In the genomic region with DNA sequence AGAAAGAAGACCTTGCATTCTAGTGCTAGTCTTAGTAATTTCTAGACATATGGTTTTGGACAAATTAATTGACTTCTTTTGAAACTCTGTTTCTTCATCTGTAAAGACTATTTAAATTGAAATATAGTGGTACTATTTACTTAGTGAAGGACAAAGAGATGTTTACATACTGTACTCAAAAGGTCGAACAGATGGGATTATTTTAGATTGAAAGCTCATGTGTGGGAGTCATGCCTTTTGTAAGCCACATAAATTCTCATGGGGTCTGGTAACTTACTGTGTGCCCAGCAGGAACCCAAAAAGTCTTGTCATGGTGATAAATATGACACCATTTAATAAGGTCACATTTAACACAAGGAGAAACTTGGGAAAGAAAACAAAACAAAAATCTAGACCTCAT, we compare ENCODE assay signal across 29 cellular contexts.
DNase-seq lines count a peak whose midpoint lies in the region; ATAC-seq and TF ChIP-seq lines count a peak whose summit lies in the region.
"Had no signal": no experiment of that assay in that cellular context is flagged by ENCODE, and none has a peak within 500 bp of the region (broad histone marks: within the 10 kb centered on the region; RNA-seq: fewer than 3 reads in every experiment).

No MANE protein-coding gene starts in this region.

- no peak overlapping the region for H3K56ac ChIP-seq in mesendoderm (ENCODE audit: low read length)

- H3K4me3 Mint-ChIP-seq in HFFc6 = no peak overlapping the region
- H3K4me3 Mint-ChIP-seq: activated CD4-positive, alpha-beta T cell treated with anti-CD3 and anti-CD28 coated beads for 36 hours; activated CD8-positive, alpha-beta T cell treated with anti-CD3 and anti-CD28 coated beads, Interleukin-2, amount 10 ng/mL, durations not matched to agents 7 days and 5 days; activated naive CD4-positive, alpha-beta T cell treated with anti-CD3 and anti-CD28 coated beads, Interleukin-2, amount 50 U/mL, for 24 hours; neural crest cell; stimulated activated memory B cell treated with anti-CD40 and anti-IgM and Interleukin-4, amounts not matched to agents 10 μg/mL and 1 μg/mL and 100 μg/mL, for 72 hours had no signal

- no peak for ATAC-seq in omental fat pad (ENCODE audit: low FRiP score)
- ATAC-seq: activated CD4-positive, alpha-beta T cell treated with anti-CD3 and anti-CD28 coated beads for 36 hours; activated CD8-positive, alpha-beta T cell treated with anti-CD3 and anti-CD28 coated beads, Interleukin-2, amount 10 ng/mL, durations not matched to agents 7 days and 5 days; K562; left lobe of liver had no signal

- no peak overlapping the region for H3K4me2 ChIP-seq in mesendoderm (ENCODE audit: low read length)

- H3K4me1 ChIP-seq in adipocyte (ENCODE audit: control insufficient read depth, insufficient read depth, low read length) (peaks cover 28% of the 10 kb centered on the region), mesendoderm (ENCODE audit: control insufficient read depth, low read depth, low read length) (no peaks in the 10 kb centered on the region), SJCRH30 (no peaks in the 10 kb centered on the region)

- H3K79me1 ChIP-seq in mesendoderm (ENCODE audit: low read length) = no peaks in the 10 kb centered on the region

- no CpG with 5 or more reads among the region's 1 CpG for WGBS in mesendoderm (ENCODE audit: extremely low coverage, insufficient coverage, low lambda C conversion rate)

- no peaks in the 10 kb centered on the region for H3K9me3 ChIP-seq in adipocyte (ENCODE audit: control insufficient read depth, low read length)
- H3K9me3 ChIP-seq in SJCRH30 (replicated peaks) = no peaks in the 10 kb centered on the region
- H3K9me3 ChIP-seq: Peyer's patch, psoas muscle had no signal

- H2AK5ac ChIP-seq in mesendoderm (ENCODE audit: low read length) = no peak overlapping the region

- TF ChIP-seq CTCF in AG10803 (conservative IDR thresholded peaks at IDR 0.05; ENCODE audit: low read length) = no peak
- no peak for TF ChIP-seq CTCF in HFFc6 (IDR thresholded peaks at IDR 0.05)
- no peak for TF ChIP-seq CTCF in omental fat pad (IDR thresholded peaks at IDR 0.05)

- no peaks in the 10 kb centered on the region for H3K9me3 Mint-ChIP-seq in HFFc6
- H3K9me3 Mint-ChIP-seq: activated naive CD4-positive, alpha-beta T cell treated with anti-CD3 and anti-CD28 coated beads, Interleukin-2, amount 50 U/mL, for 24 hours; activated T-helper 2 cell treated with anti-CD3 and anti-CD28 coated beads, Interferon-gamma antibody, Interleukin-2, Interleukin-4, amounts not matched to agents 10 μg/mL and 5 μg/mL and 100 μg/mL, durations not matched to agents 14 hours and 24 hours and 36 hours; stimulated activated memory B cell treated with anti-CD40 and anti-IgM and Interleukin-4, amounts not matched to agents 10 μg/mL and 1 μg/mL and 100 μg/mL, for 72 hours had no signal

- no peak overlapping the region for H4K5ac ChIP-seq in mesendoderm (ENCODE audit: low read length)

- H3K27ac Mint-ChIP-seq in HFFc6 = peak overlapping the region; percentile 35
- H3K27ac Mint-ChIP-seq: activated CD4-positive, alpha-beta T cell treated with anti-CD3 and anti-CD28 coated beads for 36 hours; activated CD8-positive, alpha-beta T cell treated with anti-CD3 and anti-CD28 coated beads, Interleukin-2, amount 10 ng/mL, durations not matched to agents 7 days and 5 days; activated naive CD4-positive, alpha-beta T cell treated with anti-CD3 and anti-CD28 coated beads, Interleukin-2, amount 50 U/mL, for 24 hours; activated T-helper 2 cell treated with anti-CD3 and anti-CD28 coated beads, Interferon-gamma antibody, Interleukin-2, Interleukin-4, amounts not matched to agents 10 μg/mL and 5 μg/mL and 100 μg/mL, durations not matched to agents 14 hours and 24 hours and 36 hours; stimulated activated memory B cell treated with anti-CD40 and anti-IgM and Interleukin-4, amounts not matched to agents 10 μg/mL and 1 μg/mL and 100 μg/mL, for 72 hours had no signal

- H3K18ac ChIP-seq in mesendoderm (ENCODE audit: low read length) = no peak overlapping the region

- H3K4me1 Mint-ChIP-seq in HFFc6 (ENCODE audit: low read depth) = peaks cover 67% of the 10 kb centered on the region
- H3K4me1 Mint-ChIP-seq: activated CD4-positive, alpha-beta T cell treated with anti-CD3 and anti-CD28 coated beads for 36 hours; activated naive CD4-positive, alpha-beta T cell treated with anti-CD3 and anti-CD28 coated beads, Interleukin-2, amount 50 U/mL, for 24 hours; stimulated activated memory B cell treated with anti-CD40 and anti-IgM and Interleukin-4, amounts not matched to agents 10 μg/mL and 1 μg/mL and 100 μg/mL, for 72 hours had no signal

- no peak overlapping the region for H4K8ac ChIP-seq in mesendoderm (ENCODE audit: low read depth, low read length)

- H2BK120ac ChIP-seq in mesendoderm (ENCODE audit: low read depth, low read length) = no peak overlapping the region

- H3K79me2 ChIP-seq in mesendoderm (ENCODE audit: control insufficient read depth, insufficient read depth, low read length) = no peaks in the 10 kb centered on the region

- H3K4ac ChIP-seq in mesendoderm (ENCODE audit: low read depth, low read length) = no peak overlapping the region

- peaks cover 21% of the 10 kb centered on the region for H3K36me3 Mint-ChIP-seq in HFFc6 (ENCODE audit: low read depth)
- H3K36me3 Mint-ChIP-seq: activated naive CD4-positive, alpha-beta T cell treated with anti-CD3 and anti-CD28 coated beads, Interleukin-2, amount 50 U/mL, for 24 hours; stimulated activated memory B cell treated with anti-CD40 and anti-IgM and Interleukin-4, amounts not matched to agents 10 μg/mL and 1 μg/mL and 100 μg/mL, for 72 hours had no signal

- H3K27ac ChIP-seq in mesendoderm (ENCODE audit: low read depth, low read length) (no peak overlapping the region), SJCRH30 (no peak overlapping the region)
- H3K27ac ChIP-seq: VCaP had no signal

- H2BK15ac ChIP-seq in mesendoderm (replicated peaks; ENCODE audit: low read depth) = peak overlapping the region; percentile 36

- H3K4me3 ChIP-seq in AG10803 (ENCODE audit: low read length) (no peak overlapping the region), adipocyte (ENCODE audit: low read length) (no peak overlapping the region), mesendoderm (ENCODE audit: low read length) (no peak overlapping the region), SJCRH30 (no peak overlapping the region)
- H3K4me3 ChIP-seq: K562, Peyer's patch, psoas muscle had no signal

- no peaks in the 10 kb centered on the region for H3K27me3 Mint-ChIP-seq in HFFc6 (ENCODE audit: insufficient read depth)

- H2BK5ac ChIP-seq in mesendoderm (ENCODE audit: low read length) = no peak overlapping the region

- H3K36me3 ChIP-seq in adipocyte (ENCODE audit: control insufficient read depth, insufficient read depth, low read length, severe bottlenecking) (no peaks in the 10 kb centered on the region), mesendoderm (ENCODE audit: control insufficient read depth, insufficient read depth, low read length) (no peaks in the 10 kb centered on the region), SJCRH30 (no peaks in the 10 kb centered on the region)
- H3K36me3 ChIP-seq: Peyer's patch had no signal

- no peak overlapping the region for H3K23ac ChIP-seq in mesendoderm (ENCODE audit: low read length)

- DNase-seq in AG10803 (ENCODE audit: low read depth) (peak; percentile 56), HFFc6 (no peak), adipocyte (ENCODE audit: low read depth) (peak; percentile 60), mesendoderm (no peak), omental fat pad (ENCODE audit: low spot score) (no peak), HK-2 (ENCODE audit: unreplicated experiment) (no peak), SJCRH30 (no peak)
- no peak for DNase-seq in activated CD8-positive, alpha-beta memory T cell treated with anti-CD3 and anti-CD28 coated beads, Interleukin-2, amount 50 U/mL, for 4 hours
- DNase-seq: activated CD4-positive, alpha-beta T cell treated with anti-CD3 and anti-CD28 coated beads for 36 hours; activated CD8-positive, alpha-beta T cell treated with anti-CD3 and anti-CD28 coated beads, Interleukin-2, amount 10 ng/mL, durations not matched to agents 7 days and 5 days; C1 segment of cervical spinal cord; DND-41; GF-D8; hypothalamus; NCI-H1105; NCI-H187; NCI-H524 treated with DMSO at 0.1 percent for 48 hours; Peyer's patch; psoas muscle; SIG-M5; T-helper 9 cell; trophoblast cell had no signal

- H3K27me3 ChIP-seq in adipocyte (replicated peaks; ENCODE audit: control insufficient read depth, insufficient read depth, low read length) (no peaks in the 10 kb centered on the region), mesendoderm (ENCODE audit: insufficient read depth, low read length, poor library complexity) (no peaks in the 10 kb centered on the region), SJCRH30 (no peaks in the 10 kb centered on the region)
- H3K27me3 ChIP-seq: Peyer's patch had no signal

- no peak overlapping the region for H3K9ac ChIP-seq in adipocyte (ENCODE audit: low read length)
- H3K9ac ChIP-seq in mesendoderm (ENCODE audit: low read length) = no peak overlapping the region

Comparison
In these comparisons a context has a peak if more than half of its experiments do, and no peak if none do; other contexts are left out.
1. DNase-seq: peak in AG10803 (single experiment) and adipocyte (single experiment); none in HFFc6 (single experiment), mesendoderm (single experiment), activated CD8-positive, alpha-beta memory T cell treated with anti-CD3 and anti-CD28 coated beads, Interleukin-2, amount 50 U/mL, for 4 hours (single experiment), omental fat pad (single experiment), HK-2 (single experiment) and SJCRH30 (0 of 2).